Comparison of ENCODE assay signal across 9 cellular contexts in the genomic region with DNA sequence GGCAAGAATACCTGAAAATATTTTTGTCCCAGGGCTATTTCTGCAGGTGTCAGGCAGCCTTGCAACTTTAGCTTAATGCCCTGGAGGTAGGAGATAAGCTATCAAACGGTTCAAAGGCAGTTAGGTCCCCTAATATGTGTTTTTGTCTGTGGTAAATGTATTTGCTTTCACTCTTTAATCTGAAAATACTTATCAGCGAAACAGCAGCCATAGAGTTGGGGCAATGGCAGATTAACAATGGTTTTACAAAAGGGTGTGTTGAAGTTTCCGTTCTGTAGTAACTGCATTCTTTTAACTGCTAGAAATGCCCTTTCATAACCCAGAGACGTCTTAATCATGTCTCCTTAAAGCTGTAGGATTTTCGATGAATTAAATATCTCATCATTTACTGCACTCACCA.
DNase-seq lines count a peak whose midpoint lies in the region; ATAC-seq, FAIRE-seq and TF ChIP-seq lines count a peak whose summit lies in the region.
"Had no signal": no experiment of that assay in that cellular context is flagged by ENCODE, and none has a peak within 500 bp of the region (broad histone marks: within the 10 kb centered on the region; RNA-seq: fewer than 3 reads in every experiment).

No MANE protein-coding gene starts in this region.

- H4K20me1 ChIP-seq in endothelial cell of umbilical vein (replicated peaks; ENCODE audit: control insufficient read depth, extremely low read depth, insufficient read depth, low read length) = no peaks in the 10 kb centered on the region

- CTCF ChIA-PET in endothelial cell of umbilical vein (lab: Charles Lee) = interaction anchor here (1.4 kb wide), 2 partner anchors 9 to 556 kb away, joined by 3 to 4 read pairs; no protein-coding TSS in a partner anchor

- H3K36me3 ChIP-seq in SK-N-MC (ENCODE audit: insufficient read depth, low read length) (no peaks in the 10 kb centered on the region), endothelial cell of umbilical vein (ENCODE audit: control insufficient read depth in 2 of 2, extremely low read depth in 1 of 2, insufficient read depth in 2 of 2, low read length in 2 of 2) (no peaks in the 10 kb centered on the region), skeletal muscle satellite cell (ENCODE audit: insufficient read depth, low read length) (no peaks in the 10 kb centered on the region)
- H3K36me3 ChIP-seq: ovary had no signal

- no peak for ATAC-seq in HG03039 (IDR thresholded peaks at IDR 0.05; ENCODE audit: unreplicated experiment)

- H2AFZ ChIP-seq in endothelial cell of umbilical vein (ENCODE audit: low read depth, low read length) = peak overlapping the region; percentile 68

- no peak for TF ChIP-seq POLR2A in endothelial cell of umbilical vein (IDR thresholded peaks at IDR 0.05; ENCODE audit: low read depth, low read length)

- TF ChIP-seq CTCF in HL-60 (IDR thresholded peaks at IDR 0.05; ENCODE audit: insufficient read depth, low read length) (no peak), endothelial cell of umbilical vein (IDR thresholded peaks at IDR 0.05; ENCODE audit: extremely low read depth in 1 of 2, insufficient read depth in 1 of 2, low read depth in 1 of 2, low read length in 2 of 2) (no peak), dorsolateral prefrontal cortex (IDR thresholded peaks at IDR 0.05 in 54 of 56, conservative IDR thresholded peaks at IDR 0.05 in 2 of 56; ENCODE audit: low read depth in 1 of 56, partially characterized antibody in 56 of 56) (no peak)

- H3K4me3 ChIP-seq in HL-60 (replicated peaks; ENCODE audit: insufficient read depth, low read length) (no peak overlapping the region), SK-N-MC (no peak overlapping the region), endothelial cell of umbilical vein (replicated peaks in 1 of 3; ENCODE audit: insufficient read depth in 1 of 3, low read depth in 1 of 3, low read length in 3 of 3) (no peak overlapping the region), skeletal muscle satellite cell (ENCODE audit: low read length) (no peak overlapping the region), dorsolateral prefrontal cortex (no peak overlapping the region)
- H3K4me3 ChIP-seq: ovary had no signal

- dilution Hi-C loops in endothelial cell of umbilical vein (cut with MboI; ENCODE audit: extremely low pct_ligation_motif_present, low sequenced_read_pairs) = no loop called here

- BruUV-seq in endothelial cell of umbilical vein (replicated peaks; lab: Mats Ljungman, UMichigan) = no TSS peak

- no peaks in the 10 kb centered on the region for H3K27me3 ChIP-seq in HL-60 (ENCODE audit: insufficient read depth, poor library complexity, severe bottlenecking)
- H3K27me3 ChIP-seq in endothelial cell of umbilical vein (ENCODE audit: control insufficient read depth in 2 of 2, insufficient read depth in 2 of 2, low read length in 2 of 2) = no peaks in the 10 kb centered on the region
- H3K27me3 ChIP-seq in skeletal muscle satellite cell (ENCODE audit: control insufficient read depth, insufficient read depth, low read length) = no peaks in the 10 kb centered on the region
- no peaks in the 10 kb centered on the region for H3K27me3 ChIP-seq in dorsolateral prefrontal cortex
- H3K27me3 ChIP-seq: ovary had no signal

- H3K9ac ChIP-seq in SK-N-MC (ENCODE audit: insufficient read length) = no peak overlapping the region
- no peak overlapping the region for H3K9ac ChIP-seq in endothelial cell of umbilical vein (replicated peaks; ENCODE audit: extremely low read depth, insufficient read depth, low read length)
- H3K9ac ChIP-seq in skeletal muscle satellite cell (ENCODE audit: low read depth, low read length) = no peak overlapping the region

- POLR2A ChIA-PET in endothelial cell of umbilical vein (lab: Charles Lee) = no interaction called here

- FAIRE-seq in endothelial cell of umbilical vein (lab: Jason Lieb, UNC) = peak; percentile 18

- no peaks in the 10 kb centered on the region for H3K9me3 ChIP-seq in SK-N-MC (ENCODE audit: low read depth, low read length)
- H3K9me3 ChIP-seq in endothelial cell of umbilical vein (replicated peaks; ENCODE audit: control insufficient read depth, insufficient read depth, low read length) = no peaks in the 10 kb centered on the region
- no peaks in the 10 kb centered on the region for H3K9me3 ChIP-seq in skeletal muscle satellite cell (replicated peaks; ENCODE audit: low read length)
- H3K9me3 ChIP-seq: ovary had no signal

- peak overlapping the region; percentile 48 for H3K4me2 ChIP-seq in endothelial cell of umbilical vein (ENCODE audit: insufficient read depth, low read length)
- peak overlapping the region; percentile 16 for H3K4me2 ChIP-seq in skeletal muscle satellite cell (ENCODE audit: low read length)

- peak overlapping the region; percentile 58 for H3K27ac ChIP-seq in HL-60 (replicated peaks)
- peak overlapping the region; percentile 4; the same call in 1 of the 2 replicates for H3K27ac ChIP-seq in SK-N-MC
- no peak overlapping the region for H3K27ac ChIP-seq in endothelial cell of umbilical vein (ENCODE audit: insufficient read depth, low read depth, low read length)
- H3K27ac ChIP-seq in dorsolateral prefrontal cortex = no peak overlapping the region

- no peak for DNase-seq in HL-60 (ENCODE audit: low read depth in 1 of 2, low spot score in 1 of 2)
- DNase-seq in SK-N-MC (ENCODE audit: low read depth, low spot score) = no peak
- no peak for DNase-seq in endothelial cell of umbilical vein (ENCODE audit: low read depth, low spot score)
- no peak for DNase-seq in COLO829 (ENCODE audit: low spot score)
- DNase-seq in dorsolateral prefrontal cortex = no peak
- DNase-seq: NCI-H2081 treated with DMSO at 0.1 percent for 48 hours, ovary had no signal

- no peaks in the 10 kb centered on the region for H3K79me2 ChIP-seq in endothelial cell of umbilical vein (ENCODE audit: control insufficient read depth, insufficient read depth, low read length)

- intact Hi-C loops in endothelial cell of umbilical vein (cut with micrococcal nuclease) = no loop called here
- intact Hi-C loops in dorsolateral prefrontal cortex (cut with DNase I) = no loop called here

- H3K4me1 ChIP-seq in endothelial cell of umbilical vein (ENCODE audit: control insufficient read depth, extremely low read depth, insufficient read depth, low read length) (peaks cover 3% of the 10 kb centered on the region), skeletal muscle satellite cell (ENCODE audit: control insufficient read depth, insufficient read depth, low read length) (peaks cover 16% of the 10 kb centered on the region)

- no peaks in the 10 kb centered on the region for H3K9me1 ChIP-seq in endothelial cell of umbilical vein (replicated peaks; ENCODE audit: control insufficient read depth, extremely low read depth, insufficient read depth, low read length)

TF ChIP-seq in endothelial cell of umbilical vein, 7 proteins besides CTCF, POLR2A, EP300 and RAD21:
- TF ChIP-seq FOS (IDR thresholded peaks at IDR 0.05; ENCODE audit: borderline replicate concordance, insufficient read depth, low read length) (no peak), MYC (IDR thresholded peaks at IDR 0.05; ENCODE audit: low read depth, low read length) (no peak), JUN (IDR thresholded peaks at IDR 0.05; ENCODE audit: borderline replicate concordance, insufficient read depth, insufficient read length, low read depth) (no peak), GATA2 (IDR thresholded peaks at IDR 0.05; ENCODE audit: insufficient read depth, insufficient read length, low read depth, low read length) (no peak), EZH2 (IDR thresholded peaks at IDR 0.05; ENCODE audit: borderline replicate concordance, low read depth, low read length, severe bottlenecking) (no peak), POLR2AphosphoS5 (IDR thresholded peaks at IDR 0.05; ENCODE audit: insufficient read depth, low read depth, low read length) (no peak)
- TF ChIP-seq, protein P1, sequence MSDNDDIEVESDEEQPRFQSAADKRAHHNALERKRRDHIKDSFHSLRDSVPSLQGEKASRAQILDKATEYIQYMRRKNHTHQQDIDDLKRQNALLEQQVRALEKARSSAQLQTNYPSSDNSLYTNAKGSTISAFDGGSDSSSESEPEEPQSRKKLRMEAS (IDR thresholded peaks at IDR 0.05; ENCODE audit: insufficient read depth, insufficient read length) = no peak

Comparison
In these comparisons a context has a peak if more than half of its experiments do, and no peak if none do; other contexts are left out.
1. H3K27ac ChIP-seq: peak in HL-60 (single experiment) and SK-N-MC (single experiment); none in endothelial cell of umbilical vein (single experiment) and dorsolateral prefrontal cortex (0 of 59).